Comparison of ENCODE assay signal across 15 cellular contexts in the genomic region with DNA sequence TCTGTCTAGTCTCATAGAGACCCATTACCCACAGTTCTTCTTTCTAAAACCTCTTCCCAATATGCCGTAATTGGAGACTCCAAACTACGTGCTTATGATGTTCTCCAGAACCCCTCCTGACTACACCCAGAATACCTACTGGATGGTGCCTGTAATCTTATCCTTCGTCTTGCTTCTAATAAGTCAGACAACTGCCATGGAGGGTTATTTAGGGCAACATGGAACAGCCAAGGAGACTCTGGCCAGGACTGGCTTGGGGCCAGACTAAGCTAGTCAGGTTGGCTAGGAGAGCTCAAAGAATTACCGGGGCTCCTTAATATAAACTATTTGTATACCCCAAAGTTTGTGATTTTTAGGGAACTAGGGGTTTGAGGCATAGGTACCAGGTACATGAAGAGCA. TPM values are rescaled to one million over a fixed set of nuclear protein-coding genes. Genes with fewer than 3 reads are reported as not detected.
"Had no signal": no experiment of that assay in that cellular context is flagged by ENCODE, and none has a peak within 500 bp of the region (broad histone marks: within the 10 kb centered on the region; RNA-seq: fewer than 3 reads in every experiment).

No MANE protein-coding gene starts in this region.

- ATAC-seq: gastroesophageal sphincter; right lobe of liver; stimulated activated naive CD8-positive, alpha-beta T cell treated with anti-CD3 and anti-CD28 coated beads, Interleukin-15, amount 100 ng/mL, for 72 hours had no signal

- H3K27ac ChIP-seq: ascending aorta, gastroesophageal sphincter, right lobe of liver had no signal

- H3K4me3 ChIP-seq: ascending aorta, gastroesophageal sphincter, right lobe of liver had no signal

- DNase-seq: activated CD4-positive, CD25-positive, alpha-beta regulatory T cell treated with anti-CD3 and anti-CD28 coated beads, Interleukin-2, amount 50 U/mL, for 72 hours; activated naive CD4-positive, alpha-beta T cell; erythroblast; hippocampal formation; kidney; mesendoderm; nephron progenitor cell; occipital lobe; right lobe of liver; stimulated activated CD4-positive, alpha-beta T cell treated with anti-CD3 and anti-CD28 coated beads, Interleukin-1b, Interleukin-23, amount 100 ng/mL, for 48 hours; stimulated activated naive CD8-positive, alpha-beta T cell treated with anti-CD3 and anti-CD28 coated beads, Interleukin-15, amount 100 ng/mL, for 72 hours; T-helper 1 cell had no signal

- H3K27me3 ChIP-seq: ascending aorta, gastroesophageal sphincter, right lobe of liver had no signal

- H3K36me3 ChIP-seq: right lobe of liver had no signal

- H3K9me3 ChIP-seq: ascending aorta, gastroesophageal sphincter, right lobe of liver had no signal

RNA-seq across cellular contexts. Expression of gene CCDC184, which starts 57.5 kb away (rescaled TPM):
- total RNA-seq: bronchial epithelial cell had no signal
